Comparison of ENCODE assay signal across 2 cellular contexts in the genomic region with DNA sequence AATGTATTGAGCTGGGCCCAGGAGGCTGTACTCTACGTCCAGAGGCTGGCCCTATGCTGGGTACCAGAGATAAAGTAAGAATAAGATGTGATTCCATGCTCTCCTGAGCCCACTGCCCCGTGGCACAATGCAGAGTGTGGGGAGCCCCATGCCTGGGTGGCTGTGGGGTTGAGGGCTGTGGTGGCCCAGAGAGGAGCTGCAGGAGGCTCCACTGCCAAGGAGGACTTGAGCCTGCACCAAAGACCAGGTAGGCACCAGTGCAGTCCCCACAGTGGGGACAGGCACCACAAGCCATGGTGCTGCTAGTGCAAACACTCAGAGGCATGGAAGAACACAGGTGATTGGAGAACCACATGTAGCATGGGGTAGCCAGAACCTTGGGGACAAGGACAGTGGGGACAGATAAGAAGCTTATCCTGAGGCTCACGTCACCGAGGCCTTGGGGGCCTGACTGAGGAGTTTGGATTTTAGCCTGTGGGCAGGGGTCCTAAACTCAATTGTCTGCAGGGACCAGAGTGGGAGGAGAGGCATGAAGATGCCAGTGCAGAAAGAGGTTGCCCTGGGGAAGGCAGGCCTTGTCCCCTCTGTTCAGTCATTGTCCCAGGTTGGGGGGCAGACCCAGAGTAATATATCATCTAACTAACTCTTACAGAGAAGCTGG.
TF ChIP-seq lines count a peak whose summit lies in the region.

No MANE protein-coding gene starts in this region.

TF ChIP-seq in A549, 52 proteins besides CTCF, POLR2A, EP300 and RAD21:
- TF ChIP-seq RCOR1 (IDR thresholded peaks at IDR 0.05; ENCODE audit: low read depth, low read length) = no peak
- TF ChIP-seq ZFP36 (IDR thresholded peaks at IDR 0.05; ENCODE audit: borderline replicate concordance, partially characterized antibody) = no peak
- no peak for TF ChIP-seq ZNF302 (CRISPR knock-in tag; IDR thresholded peaks at IDR 0.05)
- TF ChIP-seq MAFK (IDR thresholded peaks at IDR 0.05; ENCODE audit: partially characterized antibody) = no peak
- TF ChIP-seq REST (IDR thresholded peaks at IDR 0.05) = no peak
- no peak for TF ChIP-seq SREBF2 (IDR thresholded peaks at IDR 0.05)
- TF ChIP-seq, protein P1, sequence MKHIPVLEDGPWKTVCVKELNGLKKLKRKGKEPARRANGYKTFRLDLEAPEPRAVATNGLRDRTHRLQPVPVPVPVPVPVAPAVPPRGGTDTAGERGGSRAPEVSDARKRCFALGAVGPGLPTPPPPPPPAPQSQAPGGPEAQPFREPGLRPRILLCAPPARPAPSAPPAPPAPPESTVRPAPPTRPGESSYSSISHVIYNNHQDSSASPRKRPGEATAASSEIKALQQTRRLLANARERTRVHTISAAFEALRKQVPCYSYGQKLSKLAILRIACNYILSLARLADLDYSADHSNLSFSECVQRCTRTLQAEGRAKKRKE (CRISPR knock-in tag; IDR thresholded peaks at IDR 0.05; ENCODE audit: low read depth) = no peak
- TF ChIP-seq EHF (CRISPR knock-in tag; IDR thresholded peaks at IDR 0.05) = no peak
- no peak for TF ChIP-seq FOXS1 (CRISPR knock-in tag; IDR thresholded peaks at IDR 0.05)
- no peak for TF ChIP-seq CHD4 (IDR thresholded peaks at IDR 0.05; ENCODE audit: borderline replicate concordance)
- TF ChIP-seq, protein P2, sequence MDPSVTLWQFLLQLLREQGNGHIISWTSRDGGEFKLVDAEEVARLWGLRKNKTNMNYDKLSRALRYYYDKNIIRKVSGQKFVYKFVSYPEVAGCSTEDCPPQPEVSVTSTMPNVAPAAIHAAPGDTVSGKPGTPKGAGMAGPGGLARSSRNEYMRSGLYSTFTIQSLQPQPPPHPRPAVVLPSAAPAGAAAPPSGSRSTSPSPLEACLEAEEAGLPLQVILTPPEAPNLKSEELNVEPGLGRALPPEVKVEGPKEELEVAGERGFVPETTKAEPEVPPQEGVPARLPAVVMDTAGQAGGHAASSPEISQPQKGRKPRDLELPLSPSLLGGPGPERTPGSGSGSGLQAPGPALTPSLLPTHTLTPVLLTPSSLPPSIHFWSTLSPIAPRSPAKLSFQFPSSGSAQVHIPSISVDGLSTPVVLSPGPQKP (IDR thresholded peaks at IDR 0.05; ENCODE audit: low read depth, low read length) = no peak
- TF ChIP-seq ESRRA (IDR thresholded peaks at IDR 0.05; ENCODE audit: borderline replicate concordance, low read length) = no peak
- TF ChIP-seq HOXB5 (CRISPR knock-in tag; IDR thresholded peaks at IDR 0.05) = no peak
- TF ChIP-seq, protein P3, sequence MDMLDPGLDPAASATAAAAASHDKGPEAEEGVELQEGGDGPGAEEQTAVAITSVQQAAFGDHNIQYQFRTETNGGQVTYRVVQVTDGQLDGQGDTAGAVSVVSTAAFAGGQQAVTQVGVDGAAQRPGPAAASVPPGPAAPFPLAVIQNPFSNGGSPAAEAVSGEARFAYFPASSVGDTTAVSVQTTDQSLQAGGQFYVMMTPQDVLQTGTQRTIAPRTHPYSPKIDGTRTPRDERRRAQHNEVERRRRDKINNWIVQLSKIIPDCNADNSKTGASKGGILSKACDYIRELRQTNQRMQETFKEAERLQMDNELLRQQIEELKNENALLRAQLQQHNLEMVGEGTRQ (IDR thresholded peaks at IDR 0.05) = no peak
- no peak for TF ChIP-seq HOXB13 (CRISPR knock-in tag; IDR thresholded peaks at IDR 0.05; ENCODE audit: low read depth)
- no peak for TF ChIP-seq JUNB (IDR thresholded peaks at IDR 0.05)
- TF ChIP-seq, protein P4, sequence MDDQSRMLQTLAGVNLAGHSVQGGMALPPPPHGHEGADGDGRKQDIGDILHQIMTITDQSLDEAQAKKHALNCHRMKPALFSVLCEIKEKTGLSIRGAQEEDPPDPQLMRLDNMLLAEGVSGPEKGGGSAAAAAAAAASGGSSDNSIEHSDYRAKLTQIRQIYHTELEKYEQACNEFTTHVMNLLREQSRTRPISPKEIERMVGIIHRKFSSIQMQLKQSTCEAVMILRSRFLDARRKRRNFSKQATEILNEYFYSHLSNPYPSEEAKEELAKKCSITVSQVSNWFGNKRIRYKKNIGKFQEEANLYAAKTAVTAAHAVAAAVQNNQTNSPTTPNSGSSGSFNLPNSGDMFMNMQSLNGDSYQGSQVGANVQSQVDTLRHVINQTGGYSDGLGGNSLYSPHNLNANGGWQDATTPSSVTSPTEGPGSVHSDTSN (IDR thresholded peaks at IDR 0.05) = no peak
- TF ChIP-seq FOSL2 (IDR thresholded peaks at IDR 0.05) = no peak
- no peak for TF ChIP-seq FOSL2 (CRISPR knock-in tag; IDR thresholded peaks at IDR 0.05)

TF ChIP-seq in IMR-90, 13 proteins besides CTCF, POLR2A, EP300 and RAD21:
- no peak for TF ChIP-seq MAZ (IDR thresholded peaks at IDR 0.05; ENCODE audit: borderline replicate concordance, low read depth, low read length)
